In genomic region chr5:172868924-172869565, GRCh38 we compare ENCODE assay signal across 8 cellular contexts. TPM values are rescaled to one million over a fixed set of nuclear protein-coding genes. Genes with fewer than 3 reads are reported as not detected.
DNase-seq lines count a peak whose midpoint lies in the region; ATAC-seq and TF ChIP-seq lines count a peak whose summit lies in the region.

No MANE protein-coding gene starts in this region.

- no peak overlapping the region for H3K9ac ChIP-seq in Karpas-422 (ENCODE audit: low read length)

- H3K9me2 ChIP-seq in Karpas-422 (replicated peaks; ENCODE audit: insufficient read depth, low read length): no peaks in the 10 kb centered on the region

- H2AFZ ChIP-seq in Karpas-422 (ENCODE audit: low read length): no peak overlapping the region

- POLR2A ChIA-PET in Caco-2 (lab: Charles Lee) (interaction anchor here (1.0 kb wide), 1 partner anchor 97 kb away, joined by 3 read pairs; no protein-coding TSS in a partner anchor), activated B cell treated with CpG ODN at 0.5 μM for 24 hours (lab: Charles Lee) (no interaction called here)

- no peak overlapping the region for H3K4me3 ChIP-seq in Caco-2 (ENCODE audit: low read depth, low read length)
- H3K4me3 ChIP-seq in Karpas-422 (ENCODE audit: low read length): no peak overlapping the region
- no peak overlapping the region for H3K4me3 ChIP-seq in HAP-1

- H3K27me3 ChIP-seq in Caco-2 (replicated peaks; ENCODE audit: control insufficient read depth, insufficient read depth, low read length): no peaks in the 10 kb centered on the region
- H3K27me3 ChIP-seq in Karpas-422 (ENCODE audit: low read length): no peaks in the 10 kb centered on the region
- H3K27me3 ChIP-seq in HAP-1 (ENCODE audit: low read depth): no peaks in the 10 kb centered on the region

- H3K27me3 Mint-ChIP-seq in Caco-2 (ENCODE audit: insufficient read depth, unreplicated experiment): no peaks in the 10 kb centered on the region
- no peaks in the 10 kb centered on the region for H3K27me3 Mint-ChIP-seq in activated B cell treated with CpG ODN at 0.5 μM for 24 hours

- H3K36me3 Mint-ChIP-seq in Caco-2 (ENCODE audit: insufficient read depth, unreplicated experiment) (peaks cover 36% of the 10 kb centered on the region), activated B cell treated with CpG ODN at 0.5 μM for 24 hours (ENCODE audit: low read depth) (peaks cover 7% of the 10 kb centered on the region)

- H3K27ac Mint-ChIP-seq in Caco-2 (ENCODE audit: unreplicated experiment) (peak overlapping the region; percentile 61), activated B cell treated with CpG ODN at 0.5 μM for 24 hours (peak overlapping the region; percentile 14)

- CTCF ChIA-PET in Caco-2 (lab: Charles Lee): no interaction called here
- CTCF ChIA-PET in activated B cell treated with CpG ODN at 0.5 μM for 24 hours (lab: Charles Lee): interaction anchor here (1.4 to 1.6 kb wide), 2 partner anchors 99 to 156 kb away, joined by 3 read pairs; partner anchors contain the start of gene DUSP1

- no TSS peak for BruUV-seq in Caco-2 (replicated peaks; lab: Mats Ljungman, UMichigan)

- H3K9me3 Mint-ChIP-seq in Caco-2 (ENCODE audit: unreplicated experiment) (no peaks in the 10 kb centered on the region), activated B cell treated with CpG ODN at 0.5 μM for 24 hours (no peaks in the 10 kb centered on the region)

- no peak overlapping the region for H3K4me2 ChIP-seq in Karpas-422 (ENCODE audit: low read depth, low read length, poor library complexity, severe bottlenecking)

- DNase-seq in Caco-2 (no peak), activated B cell treated with CpG ODN at 0.5 μM for 24 hours (no peak), Right ventricle myocardium superior (peak; percentile 89), renal cortical epithelial cell (ENCODE audit: low read depth) (peak; percentile 99), Karpas-422 (no peak), COR-L47 (lab: John Stamatoyannopoulos, UW) (no peak), HAP-1 (ENCODE audit: low spot score in 2 of 2) (no peak), NCI-H510A (lab: John Stamatoyannopoulos, UW) (no peak)

- no peak for ATAC-seq in activated B cell treated with CpG ODN at 0.5 μM for 24 hours (ENCODE audit: low read depth)
- peak; percentile 71 for ATAC-seq in Right ventricle myocardium superior (ENCODE audit: poor library complexity)

- intact Hi-C loops in Caco-2 (cut with micrococcal nuclease; ENCODE audit: unreplicated experiment): no loop called here
- intact Hi-C loops in activated B cell treated with CpG ODN at 0.5 μM for 24 hours (cut with micrococcal nuclease): no loop called here
- intact Hi-C loops in Right ventricle myocardium superior (cut with DNase I): no loop called here

- in situ Hi-C loops in HAP-1 (cut with MboI; ENCODE audit: low sequenced_read_pairs): no loop called here

- H3K4me1 ChIP-seq in Caco-2 (peaks cover 31% of the 10 kb centered on the region), Karpas-422 (ENCODE audit: low read length) (peaks cover 4% of the 10 kb centered on the region; the same call in 1 of the 2 replicates), HAP-1 (no peaks in the 10 kb centered on the region)

- peaks cover 31% of the 10 kb centered on the region for H4K20me1 ChIP-seq in Karpas-422 (ENCODE audit: insufficient read depth, low read depth, low read length)

- H3K79me2 ChIP-seq in Karpas-422 (ENCODE audit: low read length): no peaks in the 10 kb centered on the region

- H3K36me3 ChIP-seq in Caco-2 (ENCODE audit: control insufficient read depth, insufficient read depth, low read length) (no peaks in the 10 kb centered on the region; the same call in 1 of the 2 replicates), Karpas-422 (ENCODE audit: insufficient read depth, low read length) (no peaks in the 10 kb centered on the region), HAP-1 (replicated peaks) (no peaks in the 10 kb centered on the region)

- TF ChIP-seq CTCF in Caco-2 (IDR thresholded peaks at IDR 0.05; ENCODE audit: insufficient read depth in 1 of 2, low read depth in 1 of 2, low read length in 1 of 2, severe bottlenecking in 1 of 2, unreplicated experiment in 1 of 2) (no peak), activated B cell treated with CpG ODN at 0.5 μM for 24 hours (IDR thresholded peaks at IDR 0.05) (no peak)

- peaks cover 26% of the 10 kb centered on the region for H3K4me1 Mint-ChIP-seq in Caco-2 (ENCODE audit: low read depth, unreplicated experiment)
- H3K4me1 Mint-ChIP-seq in activated B cell treated with CpG ODN at 0.5 μM for 24 hours: peaks cover 16% of the 10 kb centered on the region

- no peak overlapping the region for H3K27ac ChIP-seq in Karpas-422 (ENCODE audit: low read length)

- no peak overlapping the region for H3K4me3 Mint-ChIP-seq in Caco-2 (ENCODE audit: unreplicated experiment)
- no peak overlapping the region for H3K4me3 Mint-ChIP-seq in activated B cell treated with CpG ODN at 0.5 μM for 24 hours

- no peaks in the 10 kb centered on the region for H3K9me3 ChIP-seq in Caco-2
- no peaks in the 10 kb centered on the region for H3K9me3 ChIP-seq in Karpas-422 (ENCODE audit: low read length)
- H3K9me3 ChIP-seq in HAP-1: no peaks in the 10 kb centered on the region

RNA-seq across cellular contexts. Expression of gene ERGIC1, which starts 35.0 kb away (rescaled TPM):
- total RNA-seq in Caco-2 (2022) (152 and 161 TPM in 2 replicates), activated B cell treated with CpG ODN at 0.5 μM for 24 hours (69.6 and 72.5 TPM in 2 replicates), Right ventricle myocardium superior (75.5 TPM), renal cortical epithelial cell (143 and 240 TPM in 2 replicates)
- total RNA-seq in Karpas-422 (2014; rRNA removed; shearing (Covaris generic); ENCODE audit: low replicate concordance): 54.4 and 67.2 TPM in 2 replicates

Comparison
In these comparisons a context has a peak if more than half of its experiments do, and no peak if none do; other contexts are left out.
1. DNase-seq: peak in Right ventricle myocardium superior (single experiment) and renal cortical epithelial cell (single experiment); none in Caco-2 (0 of 2), activated B cell treated with CpG ODN at 0.5 μM for 24 hours (single experiment), Karpas-422 (single experiment), COR-L47 (single experiment), HAP-1 (0 of 2) and NCI-H510A (single experiment).